21 cellular contexts compared by ENCODE assay signal in the genomic region with DNA sequence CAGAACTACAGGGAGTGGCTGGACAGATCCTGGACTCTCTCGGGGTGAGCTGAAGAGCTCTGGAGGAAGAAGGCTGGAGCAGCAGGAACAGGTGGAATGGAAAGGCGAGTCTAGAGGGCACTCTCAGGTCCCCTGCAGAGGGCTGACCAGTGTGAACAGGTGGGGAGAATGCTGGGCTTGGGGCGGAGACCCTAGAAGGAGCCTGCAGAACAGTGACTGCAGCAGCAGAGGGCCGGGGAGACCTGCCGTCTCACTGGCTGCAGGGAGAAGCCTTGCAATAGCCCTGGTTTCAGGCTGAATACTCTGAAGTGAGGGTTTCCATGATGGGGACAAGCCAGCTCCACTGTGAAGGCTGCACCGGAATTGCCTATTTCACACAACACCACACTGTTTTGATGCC.
"Had no signal": no experiment of that assay in that cellular context is flagged by ENCODE, and none has a peak within 500 bp of the region (broad histone marks: within the 10 kb centered on the region; RNA-seq: fewer than 3 reads in every experiment).

No MANE protein-coding gene starts in this region.

- H3K27ac Mint-ChIP-seq: mesothelial cell of epicardium, natural killer cell had no signal

- H3K9me3 ChIP-seq: gastrocnemius medialis, ovary, right atrium auricular region, sigmoid colon, uterus had no signal

- H3K4me1 Mint-ChIP-seq: mesothelial cell of epicardium, natural killer cell, neural crest cell had no signal

- DNase-seq: effector memory CD4-positive, alpha-beta T cell; gastrocnemius medialis; glutamatergic neuron; kidney; left colon; mammary epithelial cell; natural killer cell; nucleus accumbens; ovary; sigmoid colon; stimulated activated CD4-positive, alpha-beta T cell treated with anti-CD3 and anti-CD28 coated beads, Interleukin-2, amount 100 ng/mL, for 24 hours; stimulated activated CD4-positive, alpha-beta T cell treated with anti-CD3 and anti-CD28 coated beads, Interleukin-4, amount 100 ng/mL, for 4 hours; stimulated activated naive CD4-positive, alpha-beta T cell treated with Interleukin-2 at 50 U/mL for 16 hours; trophoblast cell; uterus had no signal

- H3K4me3 ChIP-seq: esophagus muscularis mucosa, gastrocnemius medialis, ovary, right atrium auricular region, sigmoid colon, skin epidermis, uterus had no signal

- H3K27me3 ChIP-seq: gastrocnemius medialis, ovary, right atrium auricular region, sigmoid colon, uterus had no signal

- H3K27ac ChIP-seq: epithelial cell of prostate, esophagus muscularis mucosa, gastrocnemius medialis, ovary, right atrium auricular region, sigmoid colon, skin epidermis, uterus had no signal

- H3K9me3 Mint-ChIP-seq: mesothelial cell of epicardium had no signal

- H3K36me3 ChIP-seq: esophagus muscularis mucosa, gastrocnemius medialis, ovary, right atrium auricular region, sigmoid colon, uterus had no signal

- H3K4me3 Mint-ChIP-seq: mesothelial cell of epicardium, natural killer cell, neural crest cell had no signal

- ATAC-seq: gastrocnemius medialis, left colon, natural killer cell had no signal

- H3K4me1 ChIP-seq: esophagus muscularis mucosa, gastrocnemius medialis, right atrium auricular region, sigmoid colon, uterus had no signal

- H3K36me3 Mint-ChIP-seq: mesothelial cell of epicardium, natural killer cell had no signal
